In genomic region chr3:76438971-76439370, GRCh38 we compare ENCODE assay signal across 3 cellular contexts.
TF ChIP-seq lines count a peak whose summit lies in the region.

No MANE protein-coding gene starts in this region.

TF ChIP-seq in SK-N-SH, 30 proteins besides CTCF, POLR2A, EP300 and RAD21 (continued from another document):
- TF ChIP-seq PBX3 (IDR thresholded peaks at IDR 0.05) (no peak), MAX (IDR thresholded peaks at IDR 0.05; ENCODE audit: low read depth) (no peak), SIN3A (IDR thresholded peaks at IDR 0.05; ENCODE audit: borderline replicate concordance, low read depth, low read length) (no peak)

TF ChIP-seq in SK-N-SH treated with all-trans-retinoic acid at 6 μM for 48 hours, 23 proteins besides CTCF, POLR2A, EP300 and RAD21:
- TF ChIP-seq POU6F1 (CRISPR knock-in tag; IDR thresholded peaks at IDR 0.05; ENCODE audit: borderline replicate concordance, low read depth) (no peak), PATZ1 (CRISPR knock-in tag; IDR thresholded peaks at IDR 0.05; ENCODE audit: borderline replicate concordance) (no peak), ARNTL (CRISPR knock-in tag; IDR thresholded peaks at IDR 0.05; ENCODE audit: borderline replicate concordance, low read depth) (no peak), GLIS3 (CRISPR knock-in tag; IDR thresholded peaks at IDR 0.05) (no peak), CREB5 (CRISPR knock-in tag; IDR thresholded peaks at IDR 0.05; ENCODE audit: low read depth) (no peak), CSRNP3 (CRISPR knock-in tag; IDR thresholded peaks at IDR 0.05) (no peak), ESRRG (CRISPR knock-in tag; IDR thresholded peaks at IDR 0.05) (no peak), ZNF565 (CRISPR knock-in tag; conservative IDR thresholded peaks at IDR 0.05; ENCODE audit: low read depth) (no peak), ZC3H10 (CRISPR knock-in tag; IDR thresholded peaks at IDR 0.05) (no peak), ZNF70 (CRISPR knock-in tag; IDR thresholded peaks at IDR 0.05) (no peak), SNAI2 (CRISPR knock-in tag; IDR thresholded peaks at IDR 0.05) (no peak), BACH2 (CRISPR knock-in tag; IDR thresholded peaks at IDR 0.05; ENCODE audit: borderline replicate concordance) (no peak), RARB (CRISPR knock-in tag; IDR thresholded peaks at IDR 0.05) (no peak), TSHZ2 (CRISPR knock-in tag; IDR thresholded peaks at IDR 0.05) (no peak)

TF ChIP-seq in HEK293T, 16 proteins besides CTCF, POLR2A, EP300 and RAD21 (continued from another document):
- TF ChIP-seq PKNOX1 (IDR thresholded peaks at IDR 0.05) (no peak), L3MBTL2 (conservative IDR thresholded peaks at IDR 0.05) (no peak)
TF ChIP-seq in HEK293T: peak in this region for 0.
